23 cellular contexts compared by ENCODE assay signal in the genomic region with DNA sequence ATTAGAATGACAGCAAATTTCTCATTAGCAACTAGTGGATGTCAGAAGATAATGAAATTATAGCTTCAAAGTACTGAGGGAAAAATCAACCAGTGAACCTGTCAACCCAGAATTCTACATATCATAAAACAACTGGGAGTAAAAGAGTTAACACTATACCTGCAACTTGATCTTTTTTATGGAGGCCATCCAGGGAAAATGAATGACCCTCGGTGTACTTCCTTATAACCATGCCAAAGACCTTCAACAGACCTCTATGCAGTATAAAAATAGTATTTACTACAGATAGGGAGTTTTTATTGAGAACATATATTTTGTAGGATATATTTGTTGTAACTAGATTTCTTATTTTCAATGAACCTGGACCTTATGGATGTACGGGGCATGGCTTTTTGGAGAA.
"Had no signal": no experiment of that assay in that cellular context is flagged by ENCODE, and none has a peak within 500 bp of the region (broad histone marks: within the 10 kb centered on the region; RNA-seq: fewer than 3 reads in every experiment).

No MANE protein-coding gene starts in this region.

- H3K4me3 ChIP-seq: ascending aorta, body of pancreas, MG63 had no signal

- H3K36me3 ChIP-seq: ascending aorta, MG63 had no signal

- DNase-seq: activated CD4-positive, alpha-beta T cell treated with anti-CD3 and anti-CD28 coated beads for 48 hours; activated CD4-positive, alpha-beta T cell treated with anti-CD3 and anti-CD28 coated beads, Interleukin-2, amount 50 U/mL, for 4 hours; activated CD4-positive, CD25-positive, alpha-beta regulatory T cell treated with anti-CD3 and anti-CD28 coated beads, Interleukin-2, amount 50 U/mL, for 72 hours; activated CD8-positive, alpha-beta memory T cell treated with anti-CD3 and anti-CD28 coated beads, Interleukin-2, amount 50 U/mL, for 48 hours; activated CD8-positive, alpha-beta T cell treated with anti-CD3 and anti-CD28 coated beads, Interleukin-2, amount 10 ng/mL, durations not matched to agents 7 days and 5 days; activated naive CD4-positive, alpha-beta T cell treated with Interleukin-2 at 50 U/mL for 16 hours; activated naive CD8-positive, alpha-beta T cell treated with anti-CD3 and anti-CD28 coated beads, Interleukin-2, amount 50 U/mL, for 24 hours; activated T-cell treated with anti-CD3 and anti-CD28 coated beads, Interleukin-2, amount 50 U/mL, for 1 hour; amniotic stem cell; body of pancreas; central memory CD4-positive, alpha-beta T cell; MG63; MV-4-11; NCI-H1105 treated with DMSO at 0.1 percent for 48 hours; NCI-H1436 treated with DMSO at 0.1 percent for 48 hours; NCI-H187; NCI-H2107; NCI-H2227 treated with DMSO at 0.1 percent for 48 hours; NCI-H526; NCI-H82; SHP77 treated with DMSO at 0.1 percent for 48 hours had no signal

- H3K27ac ChIP-seq: ascending aorta, body of pancreas, KMS-11 had no signal

- H3K27me3 ChIP-seq: ascending aorta, body of pancreas, MG63 had no signal

- H3K4me1 ChIP-seq: ascending aorta, body of pancreas had no signal

- H3K9ac ChIP-seq: KMS-11 had no signal

- H3K9me3 ChIP-seq: ascending aorta, body of pancreas, MG63 had no signal
